Comparison of ENCODE assay signal across 8 cellular contexts in genomic region chr12:122021193-122021821, GRCh38. TPM values are rescaled to one million over a fixed set of nuclear protein-coding genes. Genes with fewer than 3 reads are reported as not detected.
DNase-seq lines count a peak whose midpoint lies in the region; FAIRE-seq and TF ChIP-seq lines count a peak whose summit lies in the region.

No MANE protein-coding gene starts in this region.

- FAIRE-seq in bronchial epithelial cell (lab: Jason Lieb, UNC) (no peak), D721Med (lab: Jason Lieb, UNC) (no peak)

- DNase-seq in NCI-H1417 (lab: John Stamatoyannopoulos, UW) = peak; percentile 38 to 86 (median 80)
- DNase-seq in NCI-H1417 treated with DMSO at 0.1 percent for 48 hours (lab: John Stamatoyannopoulos, UW) = no peak
- DNase-seq in NCI-H345 treated with DMSO at 0.1 percent for 48 hours (lab: John Stamatoyannopoulos, UW; ENCODE audit: unreplicated experiment) = peak; percentile 28
- no peak for DNase-seq in bronchial epithelial cell (ENCODE audit: low read depth)
- no peak for DNase-seq in T-helper 9 cell
- no peak for DNase-seq in D721Med (ENCODE audit: insufficient read length, low spot score)

- H3K9ac ChIP-seq in stomach smooth muscle (ENCODE audit: low read length in 2 of 2) = peak overlapping the region; percentile 48 to 64

- no peaks in the 10 kb centered on the region for H3K27me3 ChIP-seq in bronchial epithelial cell (ENCODE audit: control insufficient read depth, insufficient read depth, low read length)
- H3K27me3 ChIP-seq in layer of hippocampus (ENCODE audit: control insufficient read depth, insufficient read depth, low read length) = no peaks in the 10 kb centered on the region
- no peaks in the 10 kb centered on the region for H3K27me3 ChIP-seq in stomach smooth muscle (ENCODE audit: control insufficient read depth in 1 of 2, insufficient read depth in 2 of 2, low read length in 2 of 2)

- H3K9me3 ChIP-seq in stomach smooth muscle (ENCODE audit: control insufficient read depth in 2 of 2, low read length in 2 of 2) = no peaks in the 10 kb centered on the region

- H3K4me1 ChIP-seq in stomach smooth muscle (ENCODE audit: control insufficient read depth, insufficient read depth, low read length) = peaks cover 20% of the 10 kb centered on the region

- H3K36me3 ChIP-seq in bronchial epithelial cell (ENCODE audit: control insufficient read depth, insufficient read depth, low read length) (peaks cover under 1% of the 10 kb centered on the region), stomach smooth muscle (ENCODE audit: control insufficient read depth in 2 of 2, insufficient read depth in 2 of 2, low read length in 2 of 2) (no peaks in the 10 kb centered on the region)

- H3K4me3 ChIP-seq in bronchial epithelial cell (ENCODE audit: low read depth, low read length) (peak overlapping the region; percentile 63), stomach smooth muscle (ENCODE audit: low read length in 2 of 2) (peak overlapping the region; percentile 65 to 77)

- H3K27ac ChIP-seq in layer of hippocampus (ENCODE audit: low read depth, low read length) (peak overlapping the region; percentile 77), stomach smooth muscle (ENCODE audit: low read length) (peak overlapping the region; percentile 46)

- no peak for TF ChIP-seq CTCF in bronchial epithelial cell (IDR thresholded peaks at IDR 0.05; ENCODE audit: insufficient read depth, low read length, severe bottlenecking)
- TF ChIP-seq CTCF in D721Med (IDR thresholded peaks at IDR 0.05; ENCODE audit: insufficient read depth, missing control alignments) = no peak

RNA-seq across cellular contexts. Expression of gene BCL7A, which starts 0.4 kb away (rescaled TPM):
- 16.3 and 17.1 TPM in 2 replicates for total RNA-seq in bronchial epithelial cell

RNA-seq across cellular contexts. Expression of gene MLXIP, which starts 57.2 kb away (rescaled TPM):
- 8.7 and 9.2 TPM in 2 replicates for total RNA-seq in bronchial epithelial cell

Comparison
In these comparisons a context has a peak if more than half of its experiments do, and no peak if none do; other contexts are left out.
1. DNase-seq: peak in NCI-H1417 (3 of 3) and NCI-H345 treated with DMSO at 0.1 percent for 48 hours (single experiment); none in NCI-H1417 treated with DMSO at 0.1 percent for 48 hours (single experiment), bronchial epithelial cell (single experiment), T-helper 9 cell (single experiment) and D721Med (single experiment).